12 cellular contexts compared by ENCODE assay signal in the genomic region with DNA sequence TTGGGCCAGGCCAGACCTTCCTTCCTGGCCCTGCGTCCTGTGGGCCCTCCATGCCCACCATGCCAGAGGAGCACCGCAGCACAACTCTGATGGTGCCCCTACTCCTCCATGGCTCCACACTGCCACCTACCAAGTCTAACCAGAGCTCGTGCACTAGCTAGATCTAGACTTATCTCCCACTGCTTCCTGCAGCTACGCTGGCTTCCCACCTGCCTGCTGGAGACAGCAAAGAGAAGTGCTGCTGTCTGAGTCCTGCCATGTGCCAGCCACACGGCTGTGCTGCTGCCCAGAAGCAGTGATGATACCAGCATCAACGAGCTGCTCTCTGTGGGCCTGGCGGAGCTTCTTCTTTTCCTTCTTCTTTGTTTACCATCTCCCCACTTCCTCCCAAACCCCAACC.
DNase-seq lines count a peak whose midpoint lies in the region; ATAC-seq and TF ChIP-seq lines count a peak whose summit lies in the region.
"Had no signal": no experiment of that assay in that cellular context is flagged by ENCODE, and none has a peak within 500 bp of the region (broad histone marks: within the 10 kb centered on the region; RNA-seq: fewer than 3 reads in every experiment).

No MANE protein-coding gene starts in this region.

- H3K36me3 ChIP-seq in GM06990 (ENCODE audit: control insufficient read depth, insufficient read depth, low read length) = no peaks in the 10 kb centered on the region
- no peaks in the 10 kb centered on the region for H3K36me3 ChIP-seq in WERI-Rb-1
- H3K36me3 ChIP-seq: stomach had no signal

- no peak for ATAC-seq in GM18502 (IDR thresholded peaks at IDR 0.05; ENCODE audit: poor library complexity, unreplicated experiment)
- no peak for ATAC-seq in GM21515 (IDR thresholded peaks at IDR 0.05; ENCODE audit: unreplicated experiment)

- no peak overlapping the region for H3K4me3 ChIP-seq in GM06990 (replicated peaks; ENCODE audit: low read depth, low read length)
- H3K4me3 ChIP-seq in NB4 (ENCODE audit: low read depth, low read length) = no peak overlapping the region
- H3K4me3 ChIP-seq in WERI-Rb-1 (ENCODE audit: low read depth, low read length) = no peak overlapping the region
- H3K4me3 ChIP-seq: SK-N-MC, stomach had no signal

- no peaks in the 10 kb centered on the region; the same call in 1 of the 2 replicates for H3K27me3 ChIP-seq in GM06990 (replicated peaks; ENCODE audit: control insufficient read depth, insufficient read depth, low read length)
- no peaks in the 10 kb centered on the region for H3K27me3 ChIP-seq in WERI-Rb-1 (ENCODE audit: insufficient read depth, low read depth, severe bottlenecking)
- H3K27me3 ChIP-seq: stomach had no signal

- TF ChIP-seq POLR2A in NB4 (IDR thresholded peaks at IDR 0.05; ENCODE audit: extremely low read depth, insufficient read length) = no peak

- H3K27ac ChIP-seq in WERI-Rb-1 = no peak overlapping the region
- H3K27ac ChIP-seq: parathyroid adenoma, SK-N-MC, stomach had no signal

- peak; percentile 23 for TF ChIP-seq CTCF in GM06990 (IDR thresholded peaks at IDR 0.05; ENCODE audit: insufficient read depth, low read length, poor library complexity, severe bottlenecking)
- TF ChIP-seq CTCF in NB4 (IDR thresholded peaks at IDR 0.05; ENCODE audit: low read depth, low read length) = no peak
- TF ChIP-seq CTCF in WERI-Rb-1 (IDR thresholded peaks at IDR 0.05; ENCODE audit: low read depth, low read length) = peak; percentile 32; the same call in 1 of the 2 replicates

- DNase-seq in COLO668 (lab: John Stamatoyannopoulos, UW; ENCODE audit: unreplicated experiment) = peak; percentile 50
- DNase-seq in GM06990 (ENCODE audit: extremely low read depth, insufficient read length) = no peak
- DNase-seq in NB4 (ENCODE audit: low read depth) = peak; percentile 42
- DNase-seq in WERI-Rb-1 = no peak
- no peak for DNase-seq in HuH-7.5 (ENCODE audit: low spot score)
- DNase-seq in SIG-M5 treated with dmso at 0.1 percent for 504 hours (lab: John Stamatoyannopoulos, UW; ENCODE audit: unreplicated experiment) = no peak
- DNase-seq: NCI-H2171, stomach had no signal

- no peaks in the 10 kb centered on the region for H3K9me3 ChIP-seq in WERI-Rb-1 (ENCODE audit: severe bottlenecking)

Comparison
In these comparisons a context has a peak if more than half of its experiments do, and no peak if none do; other contexts are left out.
1. DNase-seq: peak in COLO668 (single experiment) and NB4 (single experiment); none in GM06990 (single experiment), WERI-Rb-1 (single experiment), HuH-7.5 (single experiment) and SIG-M5 treated with dmso at 0.1 percent for 504 hours (single experiment).